ENCODE assay signal across 31 cellular contexts in genomic region chr7:149099058-149099457, GRCh38. TPM values are rescaled to one million over a fixed set of nuclear protein-coding genes. Genes with fewer than 3 reads are reported as not detected.
"Had no signal": no experiment of that assay in that cellular context is flagged by ENCODE, and none has a peak within 500 bp of the region (broad histone marks: within the 10 kb centered on the region; RNA-seq: fewer than 3 reads in every experiment).

No MANE protein-coding gene starts in this region.

- DNase-seq: activated CD4-positive, alpha-beta memory T cell treated with anti-CD3 and anti-CD28 coated beads, Interleukin-2, amount 10 ng/mL, durations not matched to agents 7 days and 5 days; activated CD4-positive, alpha-beta T cell treated with anti-CD3 and anti-CD28 coated beads for 1 hour; activated CD4-positive, alpha-beta T cell treated with anti-CD3 and anti-CD28 coated beads for 4 hours; activated CD4-positive, alpha-beta T cell treated with anti-CD3 and anti-CD28 coated beads, Interleukin-2, amount 10 ng/mL, durations not matched to agents 7 days and 5 days; activated CD4-positive, alpha-beta T cell treated with anti-CD3 and anti-CD28 coated beads, Interleukin-2, amount 50 U/mL, for 4 hours; activated CD8-positive, alpha-beta memory T cell treated with anti-CD3 and anti-CD28 coated beads, Interleukin-2, amount 50 U/mL, for 48 hours; activated gamma-delta T cell; activated naive CD4-positive, alpha-beta T cell; activated naive CD4-positive, alpha-beta T cell treated with anti-CD3 and anti-CD28 coated beads, Interleukin-2, amount 10 ng/mL, durations not matched to agents 7 days and 5 days; activated naive CD8-positive, alpha-beta T cell treated with anti-CD3 and anti-CD28 coated beads, Interleukin-2, amount 10 ng/mL, durations not matched to agents 7 days and 5 days; activated T-cell treated with anti-CD3 and anti-CD28 coated beads for 4 hours; activated T-cell treated with anti-CD3 and anti-CD28 coated beads, Interleukin-2, amount 50 U/mL, for 24 hours; activated T-cell treated with anti-CD3 and anti-CD28 coated beads, Interleukin-2, amount 50 U/mL, for 72 hours; dorsolateral prefrontal cortex; effector memory CD8-positive, alpha-beta T cell; erythroblast; esophagus squamous epithelium; foreskin melanocyte; heart right ventricle; T-helper 1 cell; T-helper 17 cell had no signal

- ATAC-seq: activated naive CD4-positive, alpha-beta T cell treated with anti-CD3 and anti-CD28 coated beads, Interleukin-2, amount 50 U/mL, for 72 hours; activated T-cell treated with anti-CD3 and anti-CD28 coated beads, Interleukin-2, amount 50 U/mL, for 72 hours; effector memory CD8-positive, alpha-beta T cell; gastroesophageal sphincter; heart right ventricle; T-helper 17 cell had no signal

- H3K9me3 ChIP-seq: ascending aorta, breast epithelium, esophagus squamous epithelium, gastroesophageal sphincter, heart right ventricle had no signal

- H3K27ac ChIP-seq: ascending aorta, breast epithelium, cardiac muscle cell, coronary artery, dorsolateral prefrontal cortex, esophagus squamous epithelium, gastroesophageal sphincter, heart right ventricle had no signal

- H3K27ac Mint-ChIP-seq: activated CD4-positive, alpha-beta memory T cell treated with anti-CD3 and anti-CD28 coated beads, Interleukin-2, amount 10 ng/mL, durations not matched to agents 7 days and 5 days; activated CD4-positive, alpha-beta T cell treated with anti-CD3 and anti-CD28 coated beads, Interleukin-2, amount 10 ng/mL, durations not matched to agents 7 days and 5 days; activated naive CD4-positive, alpha-beta T cell treated with anti-CD3 and anti-CD28 coated beads, Interleukin-2, amount 10 ng/mL, durations not matched to agents 7 days and 5 days; activated naive CD4-positive, alpha-beta T cell treated with anti-CD3 and anti-CD28 coated beads, Interleukin-2, amount 50 U/mL, for 72 hours; activated naive CD8-positive, alpha-beta T cell treated with anti-CD3 and anti-CD28 coated beads, Interleukin-2, amount 10 ng/mL, durations not matched to agents 7 days and 5 days; activated T-cell treated with anti-CD3 and anti-CD28 coated beads, Interleukin-2, amount 50 U/mL, for 24 hours; activated T-cell treated with anti-CD3 and anti-CD28 coated beads, Interleukin-2, amount 50 U/mL, for 72 hours; brain; dendritic cell treated with granulocyte-macrophage colony-stimulating factor and Interleukin-4, amounts not matched to agents 40 ng/mL and 50 ng/mL, for 4 days; effector memory CD8-positive, alpha-beta T cell; T-helper 17 cell; T-helper 2 cell treated with Interferon-gamma antibody and Interleukin-4, amounts not matched to agents 5 μg/mL and 100 μg/mL, for 36 hours had no signal

- H3K9me3 Mint-ChIP-seq: activated CD4-positive, alpha-beta memory T cell treated with anti-CD3 and anti-CD28 coated beads, Interleukin-2, amount 10 ng/mL, durations not matched to agents 7 days and 5 days; activated CD4-positive, alpha-beta T cell treated with anti-CD3 and anti-CD28 coated beads, Interleukin-2, amount 10 ng/mL, durations not matched to agents 7 days and 5 days; activated naive CD4-positive, alpha-beta T cell treated with anti-CD3 and anti-CD28 coated beads, Interleukin-2, amount 10 ng/mL, durations not matched to agents 7 days and 5 days; activated naive CD4-positive, alpha-beta T cell treated with anti-CD3 and anti-CD28 coated beads, Interleukin-2, amount 50 U/mL, for 72 hours; activated naive CD8-positive, alpha-beta T cell treated with anti-CD3 and anti-CD28 coated beads, Interleukin-2, amount 10 ng/mL, durations not matched to agents 7 days and 5 days; activated T-cell treated with anti-CD3 and anti-CD28 coated beads, Interleukin-2, amount 50 U/mL, for 24 hours; activated T-cell treated with anti-CD3 and anti-CD28 coated beads, Interleukin-2, amount 50 U/mL, for 72 hours; brain; central memory CD8-positive, alpha-beta T cell; dendritic cell treated with granulocyte-macrophage colony-stimulating factor and Interleukin-4, amounts not matched to agents 40 ng/mL and 50 ng/mL, for 4 days; effector memory CD8-positive, alpha-beta T cell; T-helper 2 cell treated with Interferon-gamma antibody and Interleukin-4, amounts not matched to agents 5 μg/mL and 100 μg/mL, for 36 hours had no signal

- H3K36me3 Mint-ChIP-seq: activated naive CD4-positive, alpha-beta T cell treated with anti-CD3 and anti-CD28 coated beads, Interleukin-2, amount 10 ng/mL, durations not matched to agents 7 days and 5 days; activated naive CD4-positive, alpha-beta T cell treated with anti-CD3 and anti-CD28 coated beads, Interleukin-2, amount 50 U/mL, for 72 hours; activated naive CD8-positive, alpha-beta T cell treated with anti-CD3 and anti-CD28 coated beads, Interleukin-2, amount 10 ng/mL, durations not matched to agents 7 days and 5 days had no signal

- H3K4me1 Mint-ChIP-seq: activated CD4-positive, alpha-beta memory T cell treated with anti-CD3 and anti-CD28 coated beads, Interleukin-2, amount 10 ng/mL, durations not matched to agents 7 days and 5 days; activated CD4-positive, alpha-beta T cell treated with anti-CD3 and anti-CD28 coated beads, Interleukin-2, amount 10 ng/mL, durations not matched to agents 7 days and 5 days; activated naive CD4-positive, alpha-beta T cell treated with anti-CD3 and anti-CD28 coated beads, Interleukin-2, amount 10 ng/mL, durations not matched to agents 7 days and 5 days; activated naive CD8-positive, alpha-beta T cell treated with anti-CD3 and anti-CD28 coated beads, Interleukin-2, amount 10 ng/mL, durations not matched to agents 7 days and 5 days; brain; central memory CD8-positive, alpha-beta T cell had no signal

- H3K36me3 ChIP-seq: ascending aorta, breast epithelium, cardiac muscle cell, heart right ventricle had no signal

- H3K27me3 Mint-ChIP-seq: activated CD4-positive, alpha-beta memory T cell treated with anti-CD3 and anti-CD28 coated beads, Interleukin-2, amount 10 ng/mL, durations not matched to agents 7 days and 5 days; activated CD4-positive, alpha-beta T cell treated with anti-CD3 and anti-CD28 coated beads, Interleukin-2, amount 10 ng/mL, durations not matched to agents 7 days and 5 days; activated T-cell treated with anti-CD3 and anti-CD28 coated beads, Interleukin-2, amount 50 U/mL, for 24 hours; central memory CD8-positive, alpha-beta T cell; dendritic cell treated with granulocyte-macrophage colony-stimulating factor and Interleukin-4, amounts not matched to agents 40 ng/mL and 50 ng/mL, for 4 days; effector memory CD8-positive, alpha-beta T cell; T-helper 17 cell had no signal

- H3K4me1 ChIP-seq: ascending aorta, breast epithelium, esophagus squamous epithelium, gastroesophageal sphincter, heart right ventricle had no signal

- H3K4me3 Mint-ChIP-seq: activated CD4-positive, alpha-beta memory T cell treated with anti-CD3 and anti-CD28 coated beads, Interleukin-2, amount 10 ng/mL, durations not matched to agents 7 days and 5 days; activated CD4-positive, alpha-beta T cell treated with anti-CD3 and anti-CD28 coated beads, Interleukin-2, amount 10 ng/mL, durations not matched to agents 7 days and 5 days; activated naive CD4-positive, alpha-beta T cell treated with anti-CD3 and anti-CD28 coated beads, Interleukin-2, amount 10 ng/mL, durations not matched to agents 7 days and 5 days; activated naive CD8-positive, alpha-beta T cell treated with anti-CD3 and anti-CD28 coated beads, Interleukin-2, amount 10 ng/mL, durations not matched to agents 7 days and 5 days; activated T-cell treated with anti-CD3 and anti-CD28 coated beads, Interleukin-2, amount 50 U/mL, for 24 hours; activated T-cell treated with anti-CD3 and anti-CD28 coated beads, Interleukin-2, amount 50 U/mL, for 72 hours; brain; central memory CD8-positive, alpha-beta T cell; dendritic cell treated with granulocyte-macrophage colony-stimulating factor and Interleukin-4, amounts not matched to agents 40 ng/mL and 50 ng/mL, for 4 days; effector memory CD8-positive, alpha-beta T cell; T-helper 17 cell; T-helper 2 cell treated with Interferon-gamma antibody and Interleukin-4, amounts not matched to agents 5 μg/mL and 100 μg/mL, for 36 hours had no signal

- H3K4me3 ChIP-seq: ascending aorta, breast epithelium, cardiac muscle cell, coronary artery, dorsolateral prefrontal cortex, esophagus squamous epithelium, gastroesophageal sphincter, heart right ventricle had no signal

- H3K27me3 ChIP-seq: ascending aorta, breast epithelium, cardiac muscle cell, dorsolateral prefrontal cortex, esophagus squamous epithelium, gastroesophageal sphincter, heart right ventricle had no signal

RNA-seq across cellular contexts. Expression of gene ZNF425, which starts 27.1 kb away (rescaled TPM):
- total RNA-seq: ascending aorta had no signal
